In genomic region chr15:97210277-97210676, GRCh38 we compare ENCODE assay signal across 28 cellular contexts.
"Had no signal": no experiment of that assay in that cellular context is flagged by ENCODE, and none has a peak within 500 bp of the region (broad histone marks: within the 10 kb centered on the region; RNA-seq: fewer than 3 reads in every experiment).

No MANE protein-coding gene starts in this region.

- H3K9me3 ChIP-seq: ascending aorta, breast epithelium, esophagus muscularis mucosa had no signal

- H3K36me3 ChIP-seq: ascending aorta, breast epithelium, cardiac muscle cell, esophagus muscularis mucosa had no signal

- H3K27ac ChIP-seq: ascending aorta, breast epithelium, cardiac muscle cell, coronary artery, dorsolateral prefrontal cortex, esophagus muscularis mucosa, foreskin keratinocyte, VCaP had no signal

- DNase-seq: activated B cell treated with CpG ODN at 0.5 μM for 24 hours; activated CD4-positive, alpha-beta T cell treated with anti-CD3 and anti-CD28 coated beads for 48 hours; activated CD4-positive, alpha-beta T cell treated with anti-CD3 and anti-CD28 coated beads, Interleukin-2, amount 50 U/mL, for 1 hour; activated CD4-positive, alpha-beta T cell treated with anti-CD3 and anti-CD28 coated beads, Interleukin-2, amount 50 U/mL, for 48 hours; activated CD8-positive, alpha-beta memory T cell treated with anti-CD3 and anti-CD28 coated beads for 24 hours; activated CD8-positive, alpha-beta T cell treated with anti-CD3 and anti-CD28 coated beads for 36 hours; activated effector memory CD4-positive, alpha-beta T cell treated with anti-CD3 and anti-CD28 coated beads, Interleukin-2, amount 50 U/mL, for 16 hours; activated naive CD4-positive, alpha-beta T cell treated with anti-CD3 and anti-CD28 coated beads for 36 hours; activated naive CD8-positive, alpha-beta T cell treated with anti-CD3 and anti-CD28 coated beads, Interleukin-2, amount 10 ng/mL, durations not matched to agents 7 days and 5 days; activated T-cell treated with anti-CD3 and anti-CD28 coated beads, Interleukin-2, amount 50 U/mL, for 1 hour; activated T-cell treated with anti-CD3 and anti-CD28 coated beads, Interleukin-2, amount 50 U/mL, for 48 hours; central memory CD4-positive, alpha-beta T cell; cerebellar nuclear complex; dorsolateral prefrontal cortex; effector memory CD4-positive, alpha-beta T cell; endodermal cell; erythroblast; foreskin keratinocyte; head of caudate nucleus; T-helper 2 cell had no signal

- ATAC-seq: activated CD4-positive, CD25-positive, alpha-beta regulatory T cell treated with anti-CD3 and anti-CD28 coated beads, Interleukin-2, amount 50 U/mL, for 24 hours; activated CD8-positive, alpha-beta T cell treated with anti-CD3 and anti-CD28 coated beads for 36 hours; activated naive CD4-positive, alpha-beta T cell treated with anti-CD3 and anti-CD28 coated beads, Interleukin-2, amount 50 U/mL, for 72 hours; foreskin keratinocyte had no signal

- H3K4me3 ChIP-seq: ascending aorta, breast epithelium, cardiac muscle cell, coronary artery, dorsolateral prefrontal cortex, esophagus muscularis mucosa had no signal

- H3K27me3 ChIP-seq: ascending aorta, breast epithelium, cardiac muscle cell, dorsolateral prefrontal cortex, esophagus muscularis mucosa had no signal

- H3K4me1 ChIP-seq: ascending aorta, breast epithelium, esophagus muscularis mucosa, foreskin keratinocyte had no signal
